ENCODE assay signal across 8 cellular contexts in genomic region chr16:74667215-74667765, GRCh38. TPM values are rescaled to one million over a fixed set of nuclear protein-coding genes. Genes with fewer than 3 reads are reported as not detected.
DNase-seq lines count a peak whose midpoint lies in the region; ATAC-seq and TF ChIP-seq lines count a peak whose summit lies in the region.

No MANE protein-coding gene starts in this region.

- peak overlapping the region; percentile 85 for H3K4me3 ChIP-seq in retinal pigment epithelial cell (ENCODE audit: low read length)

- H3K4me1 Mint-ChIP-seq in activated naive CD8-positive, alpha-beta T cell treated with anti-CD3 and anti-CD28 coated beads, Interleukin-2, amount 10 ng/mL, durations not matched to agents 7 days and 5 days = peaks cover 38% of the 10 kb centered on the region

- POLR2A ChIA-PET in activated naive CD8-positive, alpha-beta T cell treated with anti-CD3 and anti-CD28 coated beads, Interleukin-2, amount 10 ng/mL, durations not matched to agents 7 days and 5 days (lab: Charles Lee) = interaction anchor here (0.5 to 3.9 kb wide), 26 partner anchors 9 to 980 kb away, joined by 3 to 64 read pairs (median 5); partner anchors contain the start of genes GLG1, KARS1, MLKL and TMEM231

- no peak for ATAC-seq in activated naive CD8-positive, alpha-beta T cell treated with anti-CD3 and anti-CD28 coated beads, Interleukin-2, amount 10 ng/mL, durations not matched to agents 7 days and 5 days (ENCODE audit: low read depth)
- no peak for ATAC-seq in HG03342 (IDR thresholded peaks at IDR 0.05; ENCODE audit: unreplicated experiment)

- peak overlapping the region; percentile 97 for H3K27ac Mint-ChIP-seq in activated naive CD8-positive, alpha-beta T cell treated with anti-CD3 and anti-CD28 coated beads, Interleukin-2, amount 10 ng/mL, durations not matched to agents 7 days and 5 days

- TF ChIP-seq CTCF in retinal pigment epithelial cell (conservative IDR thresholded peaks at IDR 0.05; ENCODE audit: low read depth, low read length) = no peak

- peak overlapping the region; percentile 92 for H3K4me3 Mint-ChIP-seq in activated naive CD8-positive, alpha-beta T cell treated with anti-CD3 and anti-CD28 coated beads, Interleukin-2, amount 10 ng/mL, durations not matched to agents 7 days and 5 days

- H3K9me3 Mint-ChIP-seq in activated naive CD8-positive, alpha-beta T cell treated with anti-CD3 and anti-CD28 coated beads, Interleukin-2, amount 10 ng/mL, durations not matched to agents 7 days and 5 days = peaks cover 3% of the 10 kb centered on the region

- peaks cover 38% of the 10 kb centered on the region for H3K36me3 Mint-ChIP-seq in activated naive CD8-positive, alpha-beta T cell treated with anti-CD3 and anti-CD28 coated beads, Interleukin-2, amount 10 ng/mL, durations not matched to agents 7 days and 5 days

- no peaks in the 10 kb centered on the region for H3K27me3 Mint-ChIP-seq in activated naive CD8-positive, alpha-beta T cell treated with anti-CD3 and anti-CD28 coated beads, Interleukin-2, amount 10 ng/mL, durations not matched to agents 7 days and 5 days

- DNase-seq in NCI-H2227 (lab: John Stamatoyannopoulos, UW; ENCODE audit: unreplicated experiment) = peak; percentile 35
- no peak for DNase-seq in NCI-H2227 treated with DMSO at 0.1 percent for 48 hours (lab: John Stamatoyannopoulos, UW)
- peak; percentile 39 for DNase-seq in NOMO-1 treated with DMSO at 0.1 percent for 48 hours (lab: John Stamatoyannopoulos, UW; ENCODE audit: unreplicated experiment)
- DNase-seq in activated naive CD8-positive, alpha-beta T cell treated with anti-CD3 and anti-CD28 coated beads, Interleukin-2, amount 10 ng/mL, durations not matched to agents 7 days and 5 days = peak; percentile 64
- peak; percentile 12 for DNase-seq in hepatic stellate cell (ENCODE audit: low spot score)
- no peak for DNase-seq in retinal pigment epithelial cell (ENCODE audit: low read depth)
- no peak for DNase-seq in dedifferentiated amniotic fluid mesenchymal stem cell (ENCODE audit: extremely low spot score)

RNA-seq across cellular contexts. Expression of gene RFWD3, which starts 0.6 kb away (rescaled TPM):
- 100 to 1,000 TPM; 110 to 119 TPM for total RNA-seq in activated naive CD8-positive, alpha-beta T cell treated with anti-CD3 and anti-CD28 coated beads, Interleukin-2, amount 10 ng/mL, durations not matched to agents 7 days and 5 days

RNA-seq across cellular contexts. Expression of gene MLKL, which starts 33.4 kb away (rescaled TPM):
- total RNA-seq in activated naive CD8-positive, alpha-beta T cell treated with anti-CD3 and anti-CD28 coated beads, Interleukin-2, amount 10 ng/mL, durations not matched to agents 7 days and 5 days = 10 to 100 TPM; 25.6 to 28.7 TPM

Comparison
In these comparisons a context has a peak if more than half of its experiments do, and no peak if none do; other contexts are left out.
1. DNase-seq: peak in NCI-H2227 (single experiment), NOMO-1 treated with DMSO at 0.1 percent for 48 hours (single experiment), activated naive CD8-positive, alpha-beta T cell treated with anti-CD3 and anti-CD28 coated beads, Interleukin-2, amount 10 ng/mL, durations not matched to agents 7 days and 5 days (single experiment) and hepatic stellate cell (single experiment); none in NCI-H2227 treated with DMSO at 0.1 percent for 48 hours (single experiment), retinal pigment epithelial cell (single experiment) and dedifferentiated amniotic fluid mesenchymal stem cell (single experiment).